Comparison of ENCODE assay signal across 9 cellular contexts in genomic region chr12:123714302-123714627, GRCh38. TPM values are rescaled to one million over a fixed set of nuclear protein-coding genes. Genes with fewer than 3 reads are reported as not detected.
A peak's percentile ranks its signal among the peaks of the same experiment; 100 is the strongest.
DNase-seq lines count a peak whose midpoint lies in the region; ATAC-seq and TF ChIP-seq lines count a peak whose summit lies in the region.
"Had no signal": no experiment of that assay in that cellular context is flagged by ENCODE, and none has a peak within 500 bp of the region (broad histone marks: within the 10 kb centered on the region; RNA-seq: fewer than 3 reads in every experiment).

No MANE protein-coding gene starts in this region.

- H3K27me3 ChIP-seq in GM06990 (replicated peaks; ENCODE audit: control insufficient read depth, insufficient read depth, low read length) (no peaks in the 10 kb centered on the region), neural cell (ENCODE audit: insufficient read depth, low read depth, low read length) (no peaks in the 10 kb centered on the region), mammary epithelial cell (ENCODE audit: insufficient read depth, low read length) (no peaks in the 10 kb centered on the region)

- intact Hi-C loops in posterior cingulate gyrus (cut with DNase I) (no loop called here), mammary epithelial cell (cut with micrococcal nuclease) (loop anchor here (5.0 kb wide), 2 partner anchors 42 to 82 kb away; partner anchors contain the start of genes EIF2B1, GTF2H3 and TCTN2)

- H3K36me3 ChIP-seq in GM06990 (ENCODE audit: control insufficient read depth, insufficient read depth, low read length) (no peaks in the 10 kb centered on the region), neural cell (ENCODE audit: insufficient read depth, low read length) (no peaks in the 10 kb centered on the region), mammary epithelial cell (ENCODE audit: insufficient read depth, low read length) (no peaks in the 10 kb centered on the region)

- H3K9me2 ChIP-seq in neural cell (ENCODE audit: insufficient read depth, low read length), result no peaks in the 10 kb centered on the region

- peaks cover 4% of the 10 kb centered on the region for H3K4me1 ChIP-seq in mammary epithelial cell (ENCODE audit: insufficient read depth, low read length)

- H3F3A ChIP-seq in neural cell (ENCODE audit: insufficient read depth, low read length, poor library complexity, severe bottlenecking), result no peaks in the 10 kb centered on the region

- TF ChIP-seq CTCF in GM06990 (IDR thresholded peaks at IDR 0.05; ENCODE audit: insufficient read depth, low read length, poor library complexity, severe bottlenecking), result no peak
- no peak for TF ChIP-seq CTCF in neural cell (IDR thresholded peaks at IDR 0.05; ENCODE audit: poor library complexity, severe bottlenecking)
- TF ChIP-seq CTCF in mammary epithelial cell (conservative IDR thresholded peaks at IDR 0.05 in 1 of 2, IDR thresholded peaks at IDR 0.05 in 1 of 2; ENCODE audit: extremely low read depth in 1 of 2, insufficient read depth in 1 of 2, low read depth in 1 of 2, low read length in 2 of 2), result no peak

- ATAC-seq in HG03378 (IDR thresholded peaks at IDR 0.05; ENCODE audit: unreplicated experiment) (peak; percentile 30), HG02588 (IDR thresholded peaks at IDR 0.05; ENCODE audit: unreplicated experiment) (no peak), HG03457 (IDR thresholded peaks at IDR 0.05; ENCODE audit: unreplicated experiment) (no peak)

- dilution Hi-C loops in mammary epithelial cell (cut with HindIII; ENCODE audit: low sequenced_read_pairs), result loop anchor here (5.0 to 10.0 kb wide), 3 partner anchors 42 to 148 kb away; partner anchors contain the start of gene TCTN2

- no peaks in the 10 kb centered on the region for H3K9me3 ChIP-seq in neural cell (ENCODE audit: low read length)
- H3K9me3 ChIP-seq in mammary epithelial cell (replicated peaks; ENCODE audit: insufficient read depth, low read length), result no peaks in the 10 kb centered on the region

- H3K9ac ChIP-seq in neural cell (ENCODE audit: low read length) (no peak overlapping the region), mammary epithelial cell (ENCODE audit: insufficient read depth, low read length) (no peak overlapping the region)
- H3K9ac ChIP-seq: parathyroid adenoma had no signal

- no peak for TF ChIP-seq RAD21 in neural cell (conservative IDR thresholded peaks at IDR 0.05)

- no TSS peak for BruUV-seq in mammary epithelial cell (replicated peaks; lab: Mats Ljungman, UMichigan)

- in situ Hi-C loops in mammary epithelial cell (cut with MboI; ENCODE audit: low sequenced_read_pairs in 2 of 2), result no loop called here

- no peak overlapping the region for H3K27ac ChIP-seq in neural cell (ENCODE audit: low read length)
- no peak overlapping the region for H3K27ac ChIP-seq in mammary epithelial cell (ENCODE audit: insufficient read depth, low read depth, low read length)
- H3K27ac ChIP-seq: parathyroid adenoma had no signal

- H3K4me2 ChIP-seq in neural cell (ENCODE audit: low read length) (no peak overlapping the region), mammary epithelial cell (ENCODE audit: insufficient read depth, low read depth, low read length) (no peak overlapping the region)

- H3K79me2 ChIP-seq in neural cell (replicated peaks; ENCODE audit: insufficient read depth, low read length) (peaks cover 31% of the 10 kb centered on the region), mammary epithelial cell (ENCODE audit: insufficient read depth, low read length) (peaks cover 33% of the 10 kb centered on the region)

- no peak for DNase-seq in GM06990 (ENCODE audit: extremely low read depth, insufficient read length)
- peak; percentile 73 to 78 for DNase-seq in activated T-cell treated with anti-CD3 and anti-CD28 coated beads, Interleukin-2, amount 50 U/mL, for 48 hours
- no peak for DNase-seq in posterior cingulate gyrus
- no peak for DNase-seq in mammary epithelial cell

- CTCF ChIA-PET in mammary epithelial cell (lab: Charles Lee; ENCODE audit: low non-redundant PET), result no interaction called here

- TF ChIP-seq EP300 in neural cell (conservative IDR thresholded peaks at IDR 0.05; ENCODE audit: poor library complexity, severe bottlenecking), result no peak

- no peak overlapping the region for H2AFZ ChIP-seq in neural cell (ENCODE audit: low read depth, low read length)
- no peak overlapping the region for H2AFZ ChIP-seq in mammary epithelial cell (ENCODE audit: low read depth, low read length)
- H2AFZ ChIP-seq: parathyroid adenoma had no signal

- WGBS in mammary epithelial cell (ENCODE audit: low coverage, missing lambda C conversion rate), result 72% methylated on average over 3 of the region's 3 CpGs

- peak overlapping the region; percentile 96 for H3K4me3 ChIP-seq in GM06990 (replicated peaks; ENCODE audit: low read depth, low read length)
- H3K4me3 ChIP-seq in neural cell (ENCODE audit: low read length), result peak overlapping the region; percentile 98
- H3K4me3 ChIP-seq in mammary epithelial cell (replicated peaks in 1 of 3; ENCODE audit: insufficient read depth in 1 of 3, low read depth in 2 of 3, low read length in 3 of 3), result no peak overlapping the region

- H4K20me1 ChIP-seq in neural cell (ENCODE audit: insufficient read depth) (no peaks in the 10 kb centered on the region), mammary epithelial cell (ENCODE audit: insufficient read depth, low read length) (no peaks in the 10 kb centered on the region)

TF ChIP-seq in neural cell, 6 proteins besides CTCF, POLR2A, EP300 and RAD21:
- TF ChIP-seq REST (IDR thresholded peaks at IDR 0.05; ENCODE audit: borderline replicate concordance) (no peak), POLR2AphosphoS5 (IDR thresholded peaks at IDR 0.05) (no peak), EZH2 (IDR thresholded peaks at IDR 0.05; ENCODE audit: borderline replicate concordance, insufficient read depth, low read length, poor library complexity, severe bottlenecking) (no peak), TAF1 (IDR thresholded peaks at IDR 0.05; ENCODE audit: low read depth) (no peak), MXI1 (conservative IDR thresholded peaks at IDR 0.05; ENCODE audit: poor library complexity, severe bottlenecking) (no peak), SMC3 (conservative IDR thresholded peaks at IDR 0.05; ENCODE audit: poor library complexity) (no peak)

RNA-seq across cellular contexts. Expression of gene ATP6V0A2, which starts 2.1 kb away (rescaled TPM):
- polyA plus RNA-seq in neural cell (33.5 and 34.5 TPM in 2 replicates), mammary epithelial cell (14.7 TPM)
- polyA minus RNA-seq in neural cell (34.3 and 36.7 TPM in 2 replicates), mammary epithelial cell (101 TPM)
- 10 to 100 TPM; 31.0 to 32.3 TPM for total RNA-seq in mammary epithelial cell

RNA-seq across cellular contexts. Expression of gene TCTN2, which starts 43.4 kb away (rescaled TPM):
- polyA plus RNA-seq in neural cell, result 14.3 and 15.1 TPM in 2 replicates
- 12.4 and 13.9 TPM in 2 replicates for polyA minus RNA-seq in neural cell
- total RNA-seq in mammary epithelial cell, result 10 to 100 TPM in 1 of 2 donors, 1 to 10 TPM in 1; 8.8 to 19.2 TPM
- 9.7 TPM for polyA plus RNA-seq in mammary epithelial cell
- 34.8 TPM for polyA minus RNA-seq in mammary epithelial cell

RNA-seq across cellular contexts. Expression of gene DNAH10, which starts 47.8 kb away (rescaled TPM):
- polyA plus RNA-seq in neural cell (1.6 and 1.9 TPM in 2 replicates), mammary epithelial cell (0.16 TPM)
- polyA minus RNA-seq in neural cell (0.97 and 1.2 TPM in 2 replicates), mammary epithelial cell (0.16 TPM)
- under 1 TPM; 0.50 to 0.96 TPM for total RNA-seq in mammary epithelial cell

Comparison
In these comparisons a context has a peak if more than half of its experiments do, and no peak if none do; other contexts are left out.
1. DNase-seq: peak in activated T-cell treated with anti-CD3 and anti-CD28 coated beads, Interleukin-2, amount 50 U/mL, for 48 hours (2 of 2); none in GM06990 (single experiment), posterior cingulate gyrus (0 of 10) and mammary epithelial cell (single experiment).
2. H3K4me3 ChIP-seq: peak in GM06990 (single experiment) and neural cell (single experiment); none in mammary epithelial cell (0 of 3).